1 cellular context compared by ENCODE assay signal in genomic region chr20:19934792-19935491, GRCh38.
TF ChIP-seq lines count a peak whose summit lies in the region.

No MANE protein-coding gene starts in this region.

TF ChIP-seq in SK-N-SH treated with all-trans-retinoic acid at 6 μM for 48 hours, 23 proteins besides CTCF, POLR2A, EP300 and RAD21 (continued from another document):
- no peak for TF ChIP-seq TCF4 (CRISPR knock-in tag; IDR thresholded peaks at IDR 0.05; ENCODE audit: borderline replicate concordance)
- no peak for TF ChIP-seq CSDC2 (CRISPR knock-in tag; IDR thresholded peaks at IDR 0.05)
- no peak for TF ChIP-seq TOX (CRISPR knock-in tag; IDR thresholded peaks at IDR 0.05; ENCODE audit: borderline replicate concordance)
- TF ChIP-seq ZNF70 (CRISPR knock-in tag; IDR thresholded peaks at IDR 0.05), result no peak
- no peak for TF ChIP-seq CSRNP3 (CRISPR knock-in tag; IDR thresholded peaks at IDR 0.05)
- no peak for TF ChIP-seq ZNF8 (CRISPR knock-in tag; IDR thresholded peaks at IDR 0.05)
